In the genomic region with DNA sequence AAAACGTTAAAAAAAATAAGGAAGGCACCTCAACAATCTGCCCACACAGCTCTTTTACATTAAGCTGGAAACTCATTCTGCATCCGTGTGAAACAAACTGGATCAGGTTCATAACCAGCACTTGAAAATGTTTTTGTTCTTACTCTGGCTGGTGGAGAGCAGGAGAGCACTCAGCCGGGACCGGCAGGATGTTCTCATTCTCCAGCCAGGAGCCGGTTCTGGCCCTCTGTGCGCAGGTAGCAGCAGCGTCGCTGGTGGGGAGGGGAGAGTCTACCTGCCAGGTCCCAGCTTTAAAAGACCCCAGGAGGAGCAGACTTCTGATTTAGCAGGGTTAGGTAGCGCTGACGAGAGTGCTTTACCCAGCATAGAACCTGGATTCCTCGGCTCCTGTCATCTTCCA, we compare ENCODE assay signal across 17 cellular contexts.
"Had no signal": no experiment of that assay in that cellular context is flagged by ENCODE, and none has a peak within 500 bp of the region (broad histone marks: within the 10 kb centered on the region; RNA-seq: fewer than 3 reads in every experiment).

No MANE protein-coding gene starts in this region.

- H3K4me1 ChIP-seq: foreskin keratinocyte, heart left ventricle, pancreas, sigmoid colon, spleen, testis had no signal

- H3K9me3 ChIP-seq: heart left ventricle, pancreas, sigmoid colon, testis had no signal

- ATAC-seq: activated CD4-positive, CD25-positive, alpha-beta regulatory T cell treated with anti-CD3 and anti-CD28 coated beads, Interleukin-2, amount 50 U/mL, for 24 hours; foreskin keratinocyte; heart left ventricle; pancreas; stimulated activated naive CD8-positive, alpha-beta T cell treated with anti-CD3 and anti-CD28 coated beads, Interleukin-15, amount 100 ng/mL, for 72 hours had no signal

- H3K9me3 Mint-ChIP-seq: activated T-helper 1 cell treated with anti-CD3 and anti-CD28 coated beads, Interleukin-12 subunit alpha, Interleukin-12 subunit beta, Interleukin-2, Interleukin-4 antibody, amounts not matched to agents 30 ng/mL and 10 ng/mL and 1 ng/mL, durations not matched to agents 14 hours and 24 hours and 36 hours; dendritic cell treated with granulocyte-macrophage colony-stimulating factor and Interleukin-4, amounts not matched to agents 40 ng/mL and 50 ng/mL, for 4 days; stimulated activated naive CD8-positive, alpha-beta T cell treated with anti-CD3 and anti-CD28 coated beads, Interleukin-15, amount 100 ng/mL, for 72 hours had no signal

- H3K4me1 Mint-ChIP-seq: naive B cell; stimulated activated naive CD8-positive, alpha-beta T cell treated with anti-CD3 and anti-CD28 coated beads, Interleukin-15, amount 100 ng/mL, for 72 hours had no signal

- H3K36me3 ChIP-seq: heart left ventricle, neural progenitor cell, pancreas, sigmoid colon, spleen had no signal

- H3K27me3 Mint-ChIP-seq: dendritic cell treated with granulocyte-macrophage colony-stimulating factor and Interleukin-4, amounts not matched to agents 40 ng/mL and 50 ng/mL, for 4 days had no signal

- H3K27ac ChIP-seq: foreskin keratinocyte, heart left ventricle, neural progenitor cell, pancreas, sigmoid colon, spleen, testis had no signal

- H3K27ac Mint-ChIP-seq: activated T-helper 1 cell treated with anti-CD3 and anti-CD28 coated beads, Interleukin-12 subunit alpha, Interleukin-12 subunit beta, Interleukin-2, Interleukin-4 antibody, amounts not matched to agents 30 ng/mL and 10 ng/mL and 1 ng/mL, durations not matched to agents 14 hours and 24 hours and 36 hours; dendritic cell treated with granulocyte-macrophage colony-stimulating factor and Interleukin-4, amounts not matched to agents 40 ng/mL and 50 ng/mL, for 4 days; neural progenitor cell; stimulated activated naive CD8-positive, alpha-beta T cell treated with anti-CD3 and anti-CD28 coated beads, Interleukin-15, amount 100 ng/mL, for 72 hours had no signal

- DNase-seq: activated CD4-positive, alpha-beta T cell treated with anti-CD3 and anti-CD28 coated beads, Interleukin-2, amount 50 U/mL, for 1 hour; anterior cingulate cortex; effector memory CD4-positive, alpha-beta T cell; foreskin keratinocyte; heart left ventricle; mammary epithelial cell; naive B cell; pancreas; sigmoid colon; spleen; stimulated activated naive CD8-positive, alpha-beta T cell treated with anti-CD3 and anti-CD28 coated beads, Interleukin-15, amount 100 ng/mL, for 72 hours; T-helper 9 cell; testis had no signal

- H3K36me3 Mint-ChIP-seq: naive B cell, neural progenitor cell had no signal

- H3K4me3 Mint-ChIP-seq: activated T-helper 1 cell treated with anti-CD3 and anti-CD28 coated beads, Interleukin-12 subunit alpha, Interleukin-12 subunit beta, Interleukin-2, Interleukin-4 antibody, amounts not matched to agents 30 ng/mL and 10 ng/mL and 1 ng/mL, durations not matched to agents 14 hours and 24 hours and 36 hours; dendritic cell treated with granulocyte-macrophage colony-stimulating factor and Interleukin-4, amounts not matched to agents 40 ng/mL and 50 ng/mL, for 4 days; naive B cell; neural progenitor cell; stimulated activated naive CD8-positive, alpha-beta T cell treated with anti-CD3 and anti-CD28 coated beads, Interleukin-15, amount 100 ng/mL, for 72 hours had no signal

- H3K4me3 ChIP-seq: heart left ventricle, neural progenitor cell, pancreas, sigmoid colon, spleen, testis had no signal

- H3K27me3 ChIP-seq: foreskin keratinocyte, neural progenitor cell, sigmoid colon, spleen, testis had no signal
